In genomic region chr1:229196404-229197224, GRCh38 we compare ENCODE assay signal across 25 cellular contexts.
DNase-seq lines count a peak whose midpoint lies in the region; ATAC-seq lines count a peak whose summit lies in the region.
"Had no signal": no experiment of that assay in that cellular context is flagged by ENCODE, and none has a peak within 500 bp of the region (broad histone marks: within the 10 kb centered on the region; RNA-seq: fewer than 3 reads in every experiment).

No MANE protein-coding gene starts in this region.

- H3K4me3 ChIP-seq in skeletal muscle satellite cell (ENCODE audit: low read length) = no peak overlapping the region
- H3K4me3 ChIP-seq: esophagus muscularis mucosa, gastroesophageal sphincter, PC-9 had no signal

- H3K9me3 ChIP-seq in skeletal muscle satellite cell (replicated peaks; ENCODE audit: low read length) = no peaks in the 10 kb centered on the region
- H3K9me3 ChIP-seq: esophagus muscularis mucosa, gastroesophageal sphincter had no signal

- DNase-seq in ELR (ENCODE audit: low read depth) (peak; percentile 25), M059J (ENCODE audit: low read depth) (peak; percentile 18), T1000 (lab: John Stamatoyannopoulos, UW) (no peak), putamen (ENCODE audit: low spot score) (no peak), T-helper 2 cell (no peak), KBM-7 (no peak)
- DNase-seq: activated CD4-positive, alpha-beta memory T cell treated with anti-CD3 and anti-CD28 coated beads, Interleukin-2, amount 10 ng/mL, durations not matched to agents 7 days and 5 days; activated CD8-positive, alpha-beta memory T cell treated with anti-CD3 and anti-CD28 coated beads, Interleukin-2, amount 50 U/mL, for 4 hours; activated naive CD4-positive, alpha-beta T cell treated with anti-CD3 and anti-CD28 coated beads for 36 hours; CD4-positive, CD25-positive, alpha-beta regulatory T cell; DND-41; kidney glomerular epithelial cell; naive B cell; NCI-H1436; NCI-H2081 treated with DMSO at 0.1 percent for 48 hours; NCI-H2227 treated with DMSO at 0.1 percent for 48 hours; NCI-H526; nucleus accumbens; PC-9; substantia nigra had no signal

- no peaks in the 10 kb centered on the region for H3K36me3 ChIP-seq in skeletal muscle satellite cell (ENCODE audit: insufficient read depth, low read length)
- H3K36me3 ChIP-seq: esophagus muscularis mucosa, gastroesophageal sphincter had no signal

- ATAC-seq in esophagus mucosa = peak; percentile 76
- ATAC-seq: gastroesophageal sphincter; stimulated activated memory B cell treated with anti-CD40 and anti-IgM and Interleukin-4, amounts not matched to agents 10 μg/mL and 1 μg/mL and 100 μg/mL, for 72 hours had no signal

- no peaks in the 10 kb centered on the region for H3K27me3 ChIP-seq in skeletal muscle satellite cell (ENCODE audit: control insufficient read depth, insufficient read depth, low read length)
- H3K27me3 ChIP-seq: esophagus muscularis mucosa, gastroesophageal sphincter had no signal

- peaks cover 32% of the 10 kb centered on the region for H3K4me1 ChIP-seq in skeletal muscle satellite cell (ENCODE audit: control insufficient read depth, insufficient read depth, low read length)
- H3K4me1 ChIP-seq: gastroesophageal sphincter had no signal

- in situ Hi-C loops in KBM-7 (cut with MboI; ENCODE audit: low pct_unique_long_range_greater_than_20kb, low sequenced_read_pairs) = no loop called here

- H3K4me2 ChIP-seq in skeletal muscle satellite cell (ENCODE audit: low read length) = peak overlapping the region; percentile 23
- H3K4me2 ChIP-seq: PC-9 had no signal

- H3K9ac ChIP-seq in skeletal muscle satellite cell (ENCODE audit: low read depth, low read length) = no peak overlapping the region

Comparison
In these comparisons a context has a peak if more than half of its experiments do, and no peak if none do; other contexts are left out.
1. DNase-seq: peak in ELR (single experiment) and M059J (single experiment); none in T1000 (single experiment), putamen (single experiment), T-helper 2 cell (0 of 5) and KBM-7 (single experiment).